8 cellular contexts compared by ENCODE assay signal in genomic region chr1:226063362-226064167, GRCh38. TPM values are rescaled to one million over a fixed set of nuclear protein-coding genes. Genes with fewer than 3 reads are reported as not detected.
DNase-seq lines count a peak whose midpoint lies in the region; ATAC-seq and TF ChIP-seq lines count a peak whose summit lies in the region.

No MANE protein-coding gene starts in this region.

- H3K9me3 ChIP-seq in right atrium auricular region = no peaks in the 10 kb centered on the region

- peaks cover 20% of the 10 kb centered on the region for H3K36me3 ChIP-seq in right atrium auricular region
- H3K36me3 ChIP-seq in rectal smooth muscle tissue (ENCODE audit: control insufficient read depth, insufficient read depth, low read length) = peaks cover 9% of the 10 kb centered on the region

- ATAC-seq in GM18861 (IDR thresholded peaks at IDR 0.05; ENCODE audit: unreplicated experiment) (peak; percentile 11), HG03280 (IDR thresholded peaks at IDR 0.05; ENCODE audit: unreplicated experiment) (peak; percentile 2)

- peak overlapping the region; percentile 92 for H3K9ac ChIP-seq in rectal smooth muscle tissue (ENCODE audit: low read length)

- H3K27ac ChIP-seq in right atrium auricular region (peak overlapping the region; percentile 94 to 99), rectal smooth muscle tissue (ENCODE audit: low read depth, low read length) (peak overlapping the region; percentile 99)

- no peaks in the 10 kb centered on the region for H3K27me3 ChIP-seq in right atrium auricular region
- no peaks in the 10 kb centered on the region for H3K27me3 ChIP-seq in rectal smooth muscle tissue (ENCODE audit: control insufficient read depth, insufficient read depth, low read length)

- H3K4me1 ChIP-seq in right atrium auricular region (peaks cover 0 to 50% of the 10 kb centered on the region in 2 donors), rectal smooth muscle tissue (ENCODE audit: control insufficient read depth, insufficient read depth, low read length) (peaks cover 26% of the 10 kb centered on the region)

- DNase-seq in AG20443 (ENCODE audit: low spot score) (peak; percentile 24), SK-N-DZ (ENCODE audit: low spot score) (peak; percentile 32), amniotic epithelial cell (ENCODE audit: low read depth) (peak; percentile 26), right atrium auricular region (ENCODE audit: low spot score) (peak; percentile 62), MV-4-11 (lab: John Stamatoyannopoulos, UW) (no peak)

- TF ChIP-seq CTCF in right atrium auricular region (IDR thresholded peaks at IDR 0.05) = no peak

- H3K4me3 ChIP-seq in right atrium auricular region = peak overlapping the region; percentile 75 to 81
- H3K4me3 ChIP-seq in rectal smooth muscle tissue (ENCODE audit: low read length) = peak overlapping the region; percentile 87

RNA-seq across cellular contexts. Expression of gene H3-3A, which starts 1.0 kb away (rescaled TPM):
- 922 and 989 TPM in 2 replicates for polyA plus RNA-seq in SK-N-DZ (2014; cell fraction: cytosol; rRNA removed)
- polyA plus RNA-seq in SK-N-DZ (2014; cell fraction: nucleus; rRNA removed) = 546 and 570 TPM in 2 replicates
- total RNA-seq in right atrium auricular region = 100 to 1,000 TPM; 244 to 279 TPM
